In the genomic region with DNA sequence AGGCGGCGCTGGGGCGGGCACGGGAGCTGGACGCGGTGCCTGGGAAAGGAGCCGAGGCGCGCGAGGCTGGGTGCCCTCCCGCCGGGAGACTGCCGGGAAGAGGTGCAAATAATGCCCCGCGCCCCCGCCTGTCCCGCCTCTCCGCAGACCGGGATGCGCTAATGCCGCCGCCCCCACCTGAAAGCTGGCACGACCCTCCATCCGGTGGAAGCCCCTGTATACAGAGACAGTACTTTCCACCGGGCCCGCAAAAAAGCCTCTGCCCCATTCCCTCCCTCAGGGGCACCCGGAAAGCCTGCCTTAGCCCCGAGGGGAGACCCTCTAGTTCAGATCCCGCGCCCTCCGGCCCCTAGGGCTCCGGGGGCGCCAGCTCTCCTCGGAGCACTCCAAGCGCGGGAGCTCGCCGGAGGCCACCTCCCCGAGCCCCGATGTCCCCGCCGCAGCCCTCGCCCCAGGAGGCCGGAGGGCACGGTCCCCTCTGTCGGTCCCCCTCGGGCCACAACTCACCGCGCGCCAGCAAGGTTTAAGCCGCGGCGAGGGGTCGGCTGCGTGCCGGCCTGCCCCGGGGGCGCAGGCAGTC, we compare ENCODE assay signal across 9 cellular contexts. TPM values are rescaled to one million over a fixed set of nuclear protein-coding genes. Genes with fewer than 3 reads are reported as not detected.
DNase-seq lines count a peak whose midpoint lies in the region; ATAC-seq and TF ChIP-seq lines count a peak whose summit lies in the region.
"Had no signal": no experiment of that assay in that cellular context is flagged by ENCODE, and none has a peak within 500 bp of the region (broad histone marks: within the 10 kb centered on the region; RNA-seq: fewer than 3 reads in every experiment).

No MANE protein-coding gene starts in this region.

- H3K27me3 ChIP-seq in iPS DF 6.9 (ENCODE audit: control insufficient read depth, insufficient read depth, low read length), result no peaks in the 10 kb centered on the region; the same call in 1 of the 2 replicates
- peaks cover 96% of the 10 kb centered on the region for H3K27me3 ChIP-seq in smooth muscle cell (ENCODE audit: low read depth)

- H3K36me3 Mint-ChIP-seq in T-cell, result no peaks in the 10 kb centered on the region

- no peaks in the 10 kb centered on the region for H3K79me2 ChIP-seq in smooth muscle cell (ENCODE audit: low read depth)

- peak overlapping the region; percentile 41 to 78 (median 52) for H3K4me3 Mint-ChIP-seq in T-cell

- H3K4me1 ChIP-seq in iPS DF 6.9 (ENCODE audit: control insufficient read depth, insufficient read depth, low read length) (peaks cover 14% of the 10 kb centered on the region), smooth muscle cell (ENCODE audit: low read depth) (peaks cover 10% of the 10 kb centered on the region)

- peak; percentile 29 for DNase-seq in DMS53 (lab: John Stamatoyannopoulos, UW)
- no peak for DNase-seq in DMS53 treated with DMSO at 0.1 percent for 48 hours (lab: John Stamatoyannopoulos, UW; ENCODE audit: unreplicated experiment)
- no peak for DNase-seq in T-cell
- DNase-seq in iPS DF 6.9 (ENCODE audit: low read depth, low spot score), result no peak
- DNase-seq in smooth muscle cell (lab: John Stamatoyannopoulos, UW; ENCODE audit: unreplicated experiment), result no peak
- DNase-seq in epidermal melanocyte (ENCODE audit: insufficient read length, low spot score), result no peak
- DNase-seq in HuH-7.5 (ENCODE audit: low spot score), result no peak

- no CpG with 5 or more reads among the region's 58 CpGs for WGBS in iPS DF 6.9 (ENCODE audit: insufficient coverage, insufficient read length)
- 2% methylated on average over 42 of the region's 58 CpGs for WGBS in smooth muscle cell (ENCODE audit: low lambda C conversion rate)

- no peak overlapping the region for H2AFZ ChIP-seq in smooth muscle cell (ENCODE audit: low read depth)

- H3K36me3 ChIP-seq in iPS DF 6.9 (ENCODE audit: control insufficient read depth, insufficient read depth, low read length), result no peaks in the 10 kb centered on the region
- H3K36me3 ChIP-seq in smooth muscle cell (ENCODE audit: low read depth), result no peaks in the 10 kb centered on the region
- H3K36me3 ChIP-seq: right lobe of liver had no signal

- H3K27ac Mint-ChIP-seq in T-cell, result no peak overlapping the region

- H3K27ac ChIP-seq in iPS DF 6.9 (ENCODE audit: low read length) (no peak overlapping the region), smooth muscle cell (ENCODE audit: low read depth) (no peak overlapping the region)
- H3K27ac ChIP-seq: right lobe of liver had no signal

- no peak overlapping the region for H3K9ac ChIP-seq in smooth muscle cell (ENCODE audit: low read depth)

- peak overlapping the region; percentile 99 for H3K4me2 ChIP-seq in smooth muscle cell

- H3K9me3 ChIP-seq in iPS DF 6.9 (ENCODE audit: control insufficient read depth, insufficient read depth, low read length) (no peaks in the 10 kb centered on the region), smooth muscle cell (replicated peaks; ENCODE audit: low read depth) (no peaks in the 10 kb centered on the region)
- H3K9me3 ChIP-seq: right lobe of liver had no signal

- no peaks in the 10 kb centered on the region for H4K20me1 ChIP-seq in smooth muscle cell (ENCODE audit: low read depth)

- POLR2A ChIA-PET in T-cell (lab: Charles Lee), result no interaction called here

- no peaks in the 10 kb centered on the region for H3F3A ChIP-seq in smooth muscle cell (ENCODE audit: low read depth)

- peak in 1 of 4 experiments; percentile 6 for ATAC-seq in T-cell (replicated peaks in 1 of 4)
- no peak for ATAC-seq in HG03196 (IDR thresholded peaks at IDR 0.05; ENCODE audit: unreplicated experiment)

- CTCF ChIA-PET in T-cell (lab: Charles Lee), result no interaction called here

- H3K27me3 Mint-ChIP-seq in T-cell, result peaks cover 34 to 70% of the 10 kb centered on the region in 2 donors

- H3K9me3 Mint-ChIP-seq in T-cell, result no peaks in the 10 kb centered on the region

- TF ChIP-seq CTCF in smooth muscle cell (IDR thresholded peaks at IDR 0.05; ENCODE audit: borderline replicate concordance, insufficient read depth, poor library complexity, severe bottlenecking), result no peak

- H3K4me3 ChIP-seq in iPS DF 6.9 (ENCODE audit: low read length) (peak overlapping the region; percentile 35), smooth muscle cell (peak overlapping the region; percentile 55)

- H3K4me1 Mint-ChIP-seq in T-cell, result peaks cover 14 to 28% (median 17%) of the 10 kb centered on the region in 3 donors

RNA-seq across cellular contexts. Expression of a gene that starts 1.2 kb away (rescaled TPM):
- total RNA-seq in T-cell (under 1 TPM in 4 of 5 donors, not detected in 1; 0.10 to 0.38 (median 0.21) TPM), smooth muscle cell (not detected in 2 replicates)
- 0.21 TPM in 1 of 2 replicates, not detected in the other for polyA plus RNA-seq in smooth muscle cell
- total RNA-seq: right lobe of liver had no signal
